21 cellular contexts compared by ENCODE assay signal in genomic region chr10:8360814-8361509, GRCh38.
DNase-seq lines count a peak whose midpoint lies in the region; ATAC-seq and TF ChIP-seq lines count a peak whose summit lies in the region.
"Had no signal": no experiment of that assay in that cellular context is flagged by ENCODE, and none has a peak within 500 bp of the region (broad histone marks: within the 10 kb centered on the region; RNA-seq: fewer than 3 reads in every experiment).

No MANE protein-coding gene starts in this region.

- no peak overlapping the region for H3K4me3 ChIP-seq in fibroblast of the aortic adventitia (ENCODE audit: low read depth, low read length)
- H3K4me3 ChIP-seq: dorsolateral prefrontal cortex, heart left ventricle had no signal

- no peak for TF ChIP-seq CTCF in fibroblast of the aortic adventitia (IDR thresholded peaks at IDR 0.05; ENCODE audit: insufficient read depth, low read length)

- H3K9me3 Mint-ChIP-seq in activated CD4-positive, alpha-beta T cell treated with anti-CD3 and anti-CD28 coated beads, Interleukin-2, amount 10 ng/mL, durations not matched to agents 24 days and 14 days: peaks cover 7% of the 10 kb centered on the region
- H3K9me3 Mint-ChIP-seq in activated T-helper 1 cell treated with anti-CD3 and anti-CD28 coated beads, Interleukin-12 subunit alpha, Interleukin-12 subunit beta, Interleukin-2, Interleukin-4 antibody, amounts not matched to agents 30 ng/mL and 10 ng/mL and 1 ng/mL, durations not matched to agents 14 hours and 24 hours and 36 hours: peaks cover 4% of the 10 kb centered on the region
- no peaks in the 10 kb centered on the region for H3K9me3 Mint-ChIP-seq in activated naive CD8-positive, alpha-beta T cell treated with anti-CD3 and anti-CD28 coated beads for 36 hours
- H3K9me3 Mint-ChIP-seq: type B pancreatic cell had no signal

- ATAC-seq in HG02885 (IDR thresholded peaks at IDR 0.05; ENCODE audit: poor library complexity, unreplicated experiment) (peak; percentile 22), GM21360 (IDR thresholded peaks at IDR 0.05; ENCODE audit: unreplicated experiment) (no peak), HG02840 (IDR thresholded peaks at IDR 0.05; ENCODE audit: low FRiP score, unreplicated experiment) (no peak)
- ATAC-seq: heart left ventricle; Right ventricle myocardium inferior; stimulated activated naive CD8-positive, alpha-beta T cell treated with anti-CD3 and anti-CD28 coated beads, Interleukin-15, amount 100 ng/mL, for 72 hours had no signal

- peaks cover 9% of the 10 kb centered on the region for H3K36me3 Mint-ChIP-seq in activated CD4-positive, alpha-beta T cell treated with anti-CD3 and anti-CD28 coated beads, Interleukin-2, amount 10 ng/mL, durations not matched to agents 24 days and 14 days (ENCODE audit: low read depth)
- H3K36me3 Mint-ChIP-seq in activated T-helper 1 cell treated with anti-CD3 and anti-CD28 coated beads, Interleukin-12 subunit alpha, Interleukin-12 subunit beta, Interleukin-2, Interleukin-4 antibody, amounts not matched to agents 30 ng/mL and 10 ng/mL and 1 ng/mL, durations not matched to agents 14 hours and 24 hours and 36 hours (ENCODE audit: low read depth): peaks cover 2% of the 10 kb centered on the region
- H3K36me3 Mint-ChIP-seq in activated naive CD8-positive, alpha-beta T cell treated with anti-CD3 and anti-CD28 coated beads for 36 hours: peaks cover 2% of the 10 kb centered on the region
- H3K36me3 Mint-ChIP-seq: type B pancreatic cell had no signal

- H3K27me3 Mint-ChIP-seq in activated CD4-positive, alpha-beta T cell treated with anti-CD3 and anti-CD28 coated beads, Interleukin-2, amount 10 ng/mL, durations not matched to agents 24 days and 14 days: peaks cover 10% of the 10 kb centered on the region
- H3K27me3 Mint-ChIP-seq in activated T-helper 1 cell treated with anti-CD3 and anti-CD28 coated beads, Interleukin-12 subunit alpha, Interleukin-12 subunit beta, Interleukin-2, Interleukin-4 antibody, amounts not matched to agents 30 ng/mL and 10 ng/mL and 1 ng/mL, durations not matched to agents 14 hours and 24 hours and 36 hours (ENCODE audit: insufficient read depth): peaks cover 5% of the 10 kb centered on the region
- peaks cover 6% of the 10 kb centered on the region for H3K27me3 Mint-ChIP-seq in activated naive CD8-positive, alpha-beta T cell treated with anti-CD3 and anti-CD28 coated beads for 36 hours

- no peak for DNase-seq in activated CD4-positive, alpha-beta T cell treated with anti-CD3 and anti-CD28 coated beads, Interleukin-2, amount 10 ng/mL, durations not matched to agents 24 days and 14 days
- no peak for DNase-seq in activated CD4-positive, alpha-beta T cell treated with anti-CD3 and anti-CD28 coated beads for 1 hour
- no peak for DNase-seq in activated T-helper 1 cell treated with anti-CD3 and anti-CD28 coated beads, Interleukin-12 subunit alpha, Interleukin-12 subunit beta, Interleukin-2, Interleukin-4 antibody, amounts not matched to agents 30 ng/mL and 10 ng/mL and 1 ng/mL, durations not matched to agents 14 hours and 24 hours and 36 hours (ENCODE audit: low spot score)
- peak; percentile 45 for DNase-seq in fibroblast of the aortic adventitia (ENCODE audit: low read depth)
- no peak for DNase-seq in activated naive CD8-positive, alpha-beta T cell treated with anti-CD3 and anti-CD28 coated beads for 36 hours
- DNase-seq: 8988T; activated CD8-positive, alpha-beta memory T cell treated with anti-CD3 and anti-CD28 coated beads, Interleukin-2, amount 50 U/mL, for 48 hours; activated naive CD4-positive, alpha-beta T cell; DMS79 treated with DMSO at 0.1 percent for 48 hours; dorsolateral prefrontal cortex; heart left ventricle; NCI-H1694 treated with DMSO at 0.1 percent for 48 hours; retina; stimulated activated CD4-positive, alpha-beta T cell treated with anti-CD3 and anti-CD28 coated beads, Interleukin-4, amount 100 ng/mL, for 1 hour; stimulated activated naive CD8-positive, alpha-beta T cell treated with anti-CD3 and anti-CD28 coated beads, Interleukin-15, amount 100 ng/mL, for 72 hours; SW 1271 had no signal

- peak overlapping the region; percentile 3 for H3K4me3 Mint-ChIP-seq in activated CD4-positive, alpha-beta T cell treated with anti-CD3 and anti-CD28 coated beads, Interleukin-2, amount 10 ng/mL, durations not matched to agents 24 days and 14 days
- no peak overlapping the region for H3K4me3 Mint-ChIP-seq in activated T-helper 1 cell treated with anti-CD3 and anti-CD28 coated beads, Interleukin-12 subunit alpha, Interleukin-12 subunit beta, Interleukin-2, Interleukin-4 antibody, amounts not matched to agents 30 ng/mL and 10 ng/mL and 1 ng/mL, durations not matched to agents 14 hours and 24 hours and 36 hours
- H3K4me3 Mint-ChIP-seq in activated naive CD8-positive, alpha-beta T cell treated with anti-CD3 and anti-CD28 coated beads for 36 hours: no peak overlapping the region
- H3K4me3 Mint-ChIP-seq: stimulated activated naive CD8-positive, alpha-beta T cell treated with anti-CD3 and anti-CD28 coated beads, Interleukin-15, amount 100 ng/mL, for 72 hours; type B pancreatic cell had no signal

- intact Hi-C loops in activated CD4-positive, alpha-beta T cell treated with anti-CD3 and anti-CD28 coated beads, Interleukin-2, amount 10 ng/mL, durations not matched to agents 24 days and 14 days (cut with micrococcal nuclease): loop anchor here (1.0 to 5.0 kb wide), 6 partner anchors 23 to 301 kb away; no protein-coding TSS in a partner anchor
- intact Hi-C loops in activated T-helper 1 cell treated with anti-CD3 and anti-CD28 coated beads, Interleukin-12 subunit alpha, Interleukin-12 subunit beta, Interleukin-2, Interleukin-4 antibody, amounts not matched to agents 30 ng/mL and 10 ng/mL and 1 ng/mL, durations not matched to agents 14 hours and 24 hours and 36 hours (cut with micrococcal nuclease): loop anchor here (1.0 to 2.0 kb wide), 7 partner anchors 29 to 308 kb away; no protein-coding TSS in a partner anchor

- H3K27ac Mint-ChIP-seq in activated CD4-positive, alpha-beta T cell treated with anti-CD3 and anti-CD28 coated beads, Interleukin-2, amount 10 ng/mL, durations not matched to agents 24 days and 14 days: peak overlapping the region; percentile 61
- H3K27ac Mint-ChIP-seq in activated T-helper 1 cell treated with anti-CD3 and anti-CD28 coated beads, Interleukin-12 subunit alpha, Interleukin-12 subunit beta, Interleukin-2, Interleukin-4 antibody, amounts not matched to agents 30 ng/mL and 10 ng/mL and 1 ng/mL, durations not matched to agents 14 hours and 24 hours and 36 hours: peak overlapping the region; percentile 78
- no peak overlapping the region for H3K27ac Mint-ChIP-seq in activated naive CD8-positive, alpha-beta T cell treated with anti-CD3 and anti-CD28 coated beads for 36 hours
- H3K27ac Mint-ChIP-seq: stimulated activated naive CD8-positive, alpha-beta T cell treated with anti-CD3 and anti-CD28 coated beads, Interleukin-15, amount 100 ng/mL, for 72 hours; type B pancreatic cell had no signal

- peaks cover 37% of the 10 kb centered on the region for H3K4me1 Mint-ChIP-seq in activated CD4-positive, alpha-beta T cell treated with anti-CD3 and anti-CD28 coated beads, Interleukin-2, amount 10 ng/mL, durations not matched to agents 24 days and 14 days
- H3K4me1 Mint-ChIP-seq in activated T-helper 1 cell treated with anti-CD3 and anti-CD28 coated beads, Interleukin-12 subunit alpha, Interleukin-12 subunit beta, Interleukin-2, Interleukin-4 antibody, amounts not matched to agents 30 ng/mL and 10 ng/mL and 1 ng/mL, durations not matched to agents 14 hours and 24 hours and 36 hours (ENCODE audit: low read depth): peaks cover 61% of the 10 kb centered on the region
- H3K4me1 Mint-ChIP-seq in activated naive CD8-positive, alpha-beta T cell treated with anti-CD3 and anti-CD28 coated beads for 36 hours: peaks cover 11% of the 10 kb centered on the region
